ENCODE assay signal across 18 cellular contexts in genomic region chr21:46351476-46352155, GRCh38.
"Had no signal": no experiment of that assay in that cellular context is flagged by ENCODE, and none has a peak within 500 bp of the region (broad histone marks: within the 10 kb centered on the region; RNA-seq: fewer than 3 reads in every experiment).

No MANE protein-coding gene starts in this region.

- H3K27ac ChIP-seq: dorsolateral prefrontal cortex, epithelial cell of prostate, foreskin keratinocyte, hepatocyte, parathyroid adenoma, skin epidermis had no signal

- H3K27me3 ChIP-seq: dorsolateral prefrontal cortex, foreskin keratinocyte, hepatocyte had no signal

- ATAC-seq: foreskin keratinocyte, sciatic nerve had no signal

- H3K4me3 ChIP-seq: dorsolateral prefrontal cortex, hepatocyte, skin epidermis had no signal

- H3K4me1 ChIP-seq: foreskin keratinocyte, parathyroid adenoma had no signal

- DNase-seq: cortex of kidney; dorsolateral prefrontal cortex; effector CD8-positive, alpha-beta T cell; foreskin keratinocyte; head of caudate nucleus; kidney glomerular epithelial cell; mesendoderm; naive B cell; occipital lobe; stimulated activated CD4-positive, alpha-beta T cell treated with anti-CD3 and anti-CD28 coated beads, Interleukin-2, amount 100 ng/mL, for 24 hours; stimulated activated CD4-positive, alpha-beta T cell treated with anti-CD3 and anti-CD28 coated beads, Interleukin-4, amount 100 ng/mL, for 4 hours; stimulated activated naive CD4-positive, alpha-beta T cell; trophoblast cell had no signal
